8 cellular contexts compared by ENCODE assay signal in genomic region chr6:158559895-158560786, GRCh38. TPM values are rescaled to one million over a fixed set of nuclear protein-coding genes. Genes with fewer than 3 reads are reported as not detected.
DNase-seq lines count a peak whose midpoint lies in the region; ATAC-seq and TF ChIP-seq lines count a peak whose summit lies in the region.

Gene TMEM181 (plus strand): TSS chr6:158560091. CDS start chr6:158560225, 134 bp downstream.

- intact Hi-C loops in lower lobe of right lung (cut with DNase I) = no loop called here

- no peaks in the 10 kb centered on the region for H3K27me3 ChIP-seq in BE2C
- H3K27me3 ChIP-seq in duodenal mucosa (ENCODE audit: control insufficient read depth in 1 of 2, insufficient read depth in 2 of 2, low read length in 2 of 2) = no peaks in the 10 kb centered on the region
- no peaks in the 10 kb centered on the region for H3K27me3 ChIP-seq in lower lobe of right lung (ENCODE audit: low read depth)

- POLR2A ChIA-PET in activated CD4-positive, alpha-beta memory T cell treated with anti-CD3 and anti-CD28 coated beads, Interleukin-2, amount 10 ng/mL, durations not matched to agents 7 days and 5 days (lab: Charles Lee) = interaction anchor here (0.6 to 3.4 kb wide), 14 partner anchors 8 to 484 kb away, joined by 3 to 35 read pairs (median 4); partner anchors contain the start of genes DYNLT1, SYTL3 and TAGAP

- CTCF ChIA-PET in activated CD4-positive, alpha-beta memory T cell treated with anti-CD3 and anti-CD28 coated beads, Interleukin-2, amount 10 ng/mL, durations not matched to agents 7 days and 5 days (lab: Charles Lee) = interaction anchor here (0.8 to 2.3 kb wide), 4 partner anchors 9 to 346 kb away, joined by 3 to 8 read pairs (median 5); no protein-coding TSS in a partner anchor

- H3K4me1 Mint-ChIP-seq in activated CD4-positive, alpha-beta memory T cell treated with anti-CD3 and anti-CD28 coated beads, Interleukin-2, amount 10 ng/mL, durations not matched to agents 7 days and 5 days = peaks cover 52% of the 10 kb centered on the region

- H3K27ac ChIP-seq in duodenal mucosa (ENCODE audit: low read depth, low read length) = peak within 1 kb of the TSS; percentile 86
- peak within 1 kb of the TSS; percentile 96 for H3K27ac ChIP-seq in lower lobe of right lung

- peak within 1 kb of the TSS; percentile 67 for H3K4me3 ChIP-seq in BE2C (ENCODE audit: low read depth, low read length)
- H3K4me3 ChIP-seq in duodenal mucosa (ENCODE audit: low read depth in 1 of 2, low read length in 2 of 2) = peak within 1 kb of the TSS; percentile 83 to 92
- H3K4me3 ChIP-seq in lower lobe of right lung = peak within 1 kb of the TSS; percentile 90

- peak; percentile 86 for DNase-seq in BE2C
- peak; percentile 89 for DNase-seq in NCI-H748 (lab: John Stamatoyannopoulos, UW; ENCODE audit: unreplicated experiment)
- peak; percentile 90 for DNase-seq in activated CD4-positive, alpha-beta memory T cell treated with anti-CD3 and anti-CD28 coated beads, Interleukin-2, amount 10 ng/mL, durations not matched to agents 7 days and 5 days
- DNase-seq in lower lobe of right lung = peak; percentile 92
- DNase-seq in stimulated activated CD4-positive, alpha-beta T cell treated with anti-CD3 and anti-CD28 coated beads, TNF-alpha, amount 100 ng/mL, for 24 hours (ENCODE audit: low read depth in 3 of 3) = peak; percentile 74 to 86 (median 77)

- ATAC-seq in GM19043 (IDR thresholded peaks at IDR 0.05; ENCODE audit: low read depth, unreplicated experiment) (peak; percentile 77), HG03378 (IDR thresholded peaks at IDR 0.05; ENCODE audit: unreplicated experiment) (peak; percentile 59), lower lobe of right lung (peak; percentile 94 to 96)

- peak within 1 kb of the TSS; percentile 98 for H3K4me3 Mint-ChIP-seq in activated CD4-positive, alpha-beta memory T cell treated with anti-CD3 and anti-CD28 coated beads, Interleukin-2, amount 10 ng/mL, durations not matched to agents 7 days and 5 days

- no peaks in the 10 kb centered on the region for H3K9me3 Mint-ChIP-seq in activated CD4-positive, alpha-beta memory T cell treated with anti-CD3 and anti-CD28 coated beads, Interleukin-2, amount 10 ng/mL, durations not matched to agents 7 days and 5 days

- peak within 1 kb of the TSS; percentile 81 to 86 for H3K9ac ChIP-seq in duodenal mucosa (ENCODE audit: low read depth in 1 of 2, low read length in 2 of 2)

- H3K9me3 ChIP-seq in BE2C (no peaks in the 10 kb centered on the region), duodenal mucosa (ENCODE audit: control insufficient read depth in 1 of 2, low read length in 2 of 2) (no peaks in the 10 kb centered on the region), lower lobe of right lung (no peaks in the 10 kb centered on the region)

- TF ChIP-seq CTCF in BE2C (IDR thresholded peaks at IDR 0.05; ENCODE audit: low read depth, low read length) = no peak
- peak; percentile 8 for TF ChIP-seq CTCF in lower lobe of right lung (IDR thresholded peaks at IDR 0.05)

- H3K4me1 ChIP-seq in BE2C (peaks cover 5% of the 10 kb centered on the region), duodenal mucosa (ENCODE audit: control insufficient read depth in 1 of 2, insufficient read depth in 2 of 2, low read length in 2 of 2) (peaks cover 20 to 25% of the 10 kb centered on the region in 2 donors), lower lobe of right lung (peaks cover 40% of the 10 kb centered on the region)

- peaks cover 5% of the 10 kb centered on the region for H3K27me3 Mint-ChIP-seq in activated CD4-positive, alpha-beta memory T cell treated with anti-CD3 and anti-CD28 coated beads, Interleukin-2, amount 10 ng/mL, durations not matched to agents 7 days and 5 days

- peaks cover 33% of the 10 kb centered on the region for H3K36me3 Mint-ChIP-seq in activated CD4-positive, alpha-beta memory T cell treated with anti-CD3 and anti-CD28 coated beads, Interleukin-2, amount 10 ng/mL, durations not matched to agents 7 days and 5 days (ENCODE audit: low read depth)

- H3K27ac Mint-ChIP-seq in activated CD4-positive, alpha-beta memory T cell treated with anti-CD3 and anti-CD28 coated beads, Interleukin-2, amount 10 ng/mL, durations not matched to agents 7 days and 5 days = peak within 1 kb of the TSS; percentile 92

- H3K36me3 ChIP-seq in BE2C = peaks cover 9% of the 10 kb centered on the region; the same call in 1 of the 2 replicates
- no peaks in the 10 kb centered on the region for H3K36me3 ChIP-seq in duodenal mucosa (ENCODE audit: control insufficient read depth in 1 of 2, insufficient read depth in 2 of 2, low read length in 2 of 2)
- no peaks in the 10 kb centered on the region for H3K36me3 ChIP-seq in lower lobe of right lung

RNA-seq across cellular contexts. Expression of gene TMEM181, which starts in this region (rescaled TPM):
- polyA plus RNA-seq in BE2C (2012; ENCODE audit: insufficient read depth, insufficient read length, low read depth) = 35.8 TPM
- total RNA-seq in activated CD4-positive, alpha-beta memory T cell treated with anti-CD3 and anti-CD28 coated beads, Interleukin-2, amount 10 ng/mL, durations not matched to agents 7 days and 5 days = 10 to 100 TPM; 20.2 to 20.5 TPM
- total RNA-seq in lower lobe of right lung = 28.4 TPM

Comparison
In these comparisons a context has a peak if more than half of its experiments do, and no peak if none do; other contexts are left out.
1. Peak in every context shown above with its lines: DNase-seq, ATAC-seq, H3K4me3 ChIP-seq and H3K27ac ChIP-seq.